Comparison of ENCODE assay signal across 1 cellular context in the genomic region with DNA sequence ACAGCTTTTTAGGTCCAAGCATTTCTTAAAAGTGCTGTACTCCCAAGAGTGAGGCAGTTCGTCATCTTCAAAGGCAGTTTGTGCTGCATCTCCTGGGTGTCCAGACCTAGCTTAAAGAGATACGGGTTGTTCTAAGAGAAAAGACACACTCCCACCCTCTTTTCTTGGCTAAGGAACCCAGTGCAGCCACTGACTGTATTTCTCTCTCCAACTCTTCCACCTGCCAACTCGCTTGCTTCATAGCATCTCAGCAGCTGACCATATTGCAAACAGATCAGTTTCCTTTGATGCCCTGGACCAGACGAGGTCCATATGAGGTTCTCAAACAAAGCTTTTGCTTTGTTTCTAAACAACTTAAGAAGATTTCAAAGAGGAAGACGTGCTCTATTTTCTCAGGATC.
TF ChIP-seq lines count a peak whose summit lies in the region.

No MANE protein-coding gene starts in this region.

TF ChIP-seq in HepG2, 621 proteins besides CTCF, POLR2A, EP300 and RAD21:
- TF ChIP-seq, protein P1, sequence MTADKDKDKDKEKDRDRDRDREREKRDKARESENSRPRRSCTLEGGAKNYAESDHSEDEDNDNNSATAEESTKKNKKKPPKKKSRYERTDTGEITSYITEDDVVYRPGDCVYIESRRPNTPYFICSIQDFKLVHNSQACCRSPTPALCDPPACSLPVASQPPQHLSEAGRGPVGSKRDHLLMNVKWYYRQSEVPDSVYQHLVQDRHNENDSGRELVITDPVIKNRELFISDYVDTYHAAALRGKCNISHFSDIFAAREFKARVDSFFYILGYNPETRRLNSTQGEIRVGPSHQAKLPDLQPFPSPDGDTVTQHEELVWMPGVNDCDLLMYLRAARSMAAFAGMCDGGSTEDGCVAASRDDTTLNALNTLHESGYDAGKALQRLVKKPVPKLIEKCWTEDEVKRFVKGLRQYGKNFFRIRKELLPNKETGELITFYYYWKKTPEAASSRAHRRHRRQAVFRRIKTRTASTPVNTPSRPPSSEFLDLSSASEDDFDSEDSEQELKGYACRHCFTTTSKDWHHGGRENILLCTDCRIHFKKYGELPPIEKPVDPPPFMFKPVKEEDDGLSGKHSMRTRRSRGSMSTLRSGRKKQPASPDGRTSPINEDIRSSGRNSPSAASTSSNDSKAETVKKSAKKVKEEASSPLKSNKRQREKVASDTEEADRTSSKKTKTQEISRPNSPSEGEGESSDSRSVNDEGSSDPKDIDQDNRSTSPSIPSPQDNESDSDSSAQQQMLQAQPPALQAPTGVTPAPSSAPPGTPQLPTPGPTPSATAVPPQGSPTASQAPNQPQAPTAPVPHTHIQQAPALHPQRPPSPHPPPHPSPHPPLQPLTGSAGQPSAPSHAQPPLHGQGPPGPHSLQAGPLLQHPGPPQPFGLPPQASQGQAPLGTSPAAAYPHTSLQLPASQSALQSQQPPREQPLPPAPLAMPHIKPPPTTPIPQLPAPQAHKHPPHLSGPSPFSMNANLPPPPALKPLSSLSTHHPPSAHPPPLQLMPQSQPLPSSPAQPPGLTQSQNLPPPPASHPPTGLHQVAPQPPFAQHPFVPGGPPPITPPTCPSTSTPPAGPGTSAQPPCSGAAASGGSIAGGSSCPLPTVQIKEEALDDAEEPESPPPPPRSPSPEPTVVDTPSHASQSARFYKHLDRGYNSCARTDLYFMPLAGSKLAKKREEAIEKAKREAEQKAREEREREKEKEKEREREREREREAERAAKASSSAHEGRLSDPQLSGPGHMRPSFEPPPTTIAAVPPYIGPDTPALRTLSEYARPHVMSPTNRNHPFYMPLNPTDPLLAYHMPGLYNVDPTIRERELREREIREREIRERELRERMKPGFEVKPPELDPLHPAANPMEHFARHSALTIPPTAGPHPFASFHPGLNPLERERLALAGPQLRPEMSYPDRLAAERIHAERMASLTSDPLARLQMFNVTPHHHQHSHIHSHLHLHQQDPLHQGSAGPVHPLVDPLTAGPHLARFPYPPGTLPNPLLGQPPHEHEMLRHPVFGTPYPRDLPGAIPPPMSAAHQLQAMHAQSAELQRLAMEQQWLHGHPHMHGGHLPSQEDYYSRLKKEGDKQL (CRISPR knock-in tag; IDR thresholded peaks at IDR 0.05; ENCODE audit: low read depth) = no peak
- TF ChIP-seq EHMT2 (IDR thresholded peaks at IDR 0.05; ENCODE audit: borderline replicate concordance, low read depth, low read length) (no peak), KLF6 (CRISPR knock-in tag; IDR thresholded peaks at IDR 0.05) (no peak), ZZZ3 (CRISPR knock-in tag; IDR thresholded peaks at IDR 0.05; ENCODE audit: borderline replicate concordance) (no peak), ZNF331 (CRISPR knock-in tag; IDR thresholded peaks at IDR 0.05) (no peak), ZEB1 (IDR thresholded peaks at IDR 0.05; ENCODE audit: insufficient replicate concordance, low read depth) (no peak)
- TF ChIP-seq, protein P2, sequence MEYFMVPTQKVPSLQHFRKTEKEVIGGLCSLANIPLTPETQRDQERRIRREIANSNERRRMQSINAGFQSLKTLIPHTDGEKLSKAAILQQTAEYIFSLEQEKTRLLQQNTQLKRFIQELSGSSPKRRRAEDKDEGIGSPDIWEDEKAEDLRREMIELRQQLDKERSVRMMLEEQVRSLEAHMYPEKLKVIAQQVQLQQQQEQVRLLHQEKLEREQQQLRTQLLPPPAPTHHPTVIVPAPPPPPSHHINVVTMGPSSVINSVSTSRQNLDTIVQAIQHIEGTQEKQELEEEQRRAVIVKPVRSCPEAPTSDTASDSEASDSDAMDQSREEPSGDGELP (IDR thresholded peaks at IDR 0.05; ENCODE audit: borderline replicate concordance, low read depth) = peak; percentile 81; the same call in 1 of the 2 replicates
